13 cellular contexts compared by ENCODE assay signal in the genomic region with DNA sequence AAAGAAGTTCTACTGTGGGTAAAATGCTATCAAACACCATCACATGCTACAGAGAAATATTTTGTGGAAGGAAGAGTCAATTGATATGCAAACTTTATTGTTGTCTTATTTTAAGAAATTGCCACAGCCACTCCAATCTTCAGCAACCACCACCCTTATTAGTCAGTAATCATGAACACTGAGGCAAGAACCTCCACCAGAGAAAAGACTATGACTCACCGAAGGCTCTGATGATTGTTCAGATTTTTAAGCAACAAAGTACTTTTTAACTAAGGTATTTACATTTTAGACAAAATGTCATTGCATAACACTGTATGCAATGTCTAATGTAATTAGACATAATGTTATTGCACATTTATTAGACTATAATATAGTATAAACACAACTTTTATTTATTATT. TPM values are rescaled to one million over a fixed set of nuclear protein-coding genes. Genes with fewer than 3 reads are reported as not detected.
DNase-seq lines count a peak whose midpoint lies in the region; ATAC-seq and TF ChIP-seq lines count a peak whose summit lies in the region.
"Had no signal": no experiment of that assay in that cellular context is flagged by ENCODE, and none has a peak within 500 bp of the region (broad histone marks: within the 10 kb centered on the region; RNA-seq: fewer than 3 reads in every experiment).

No MANE protein-coding gene starts in this region.

- peak overlapping the region; percentile 9; the same call in 1 of the 2 replicates for H3K27ac ChIP-seq in VCaP
- H3K27ac ChIP-seq in smooth muscle cell (ENCODE audit: low read depth) = peak overlapping the region; percentile 58

- TF ChIP-seq CTCF in VCaP (conservative IDR thresholded peaks at IDR 0.05) = no peak
- TF ChIP-seq CTCF in fibroblast of pulmonary artery (IDR thresholded peaks at IDR 0.05; ENCODE audit: low read length, missing control alignments) = no peak
- no peak for TF ChIP-seq CTCF in smooth muscle cell (IDR thresholded peaks at IDR 0.05; ENCODE audit: borderline replicate concordance, insufficient read depth, poor library complexity, severe bottlenecking)

- no peak overlapping the region for H3K9ac ChIP-seq in smooth muscle cell (ENCODE audit: low read depth)

- H3K79me2 ChIP-seq in smooth muscle cell (ENCODE audit: low read depth) = no peaks in the 10 kb centered on the region

- no peaks in the 10 kb centered on the region for H3K36me3 ChIP-seq in smooth muscle cell (ENCODE audit: low read depth)
- H3K36me3 ChIP-seq: HAP-1 had no signal

- H3K9me3 ChIP-seq in smooth muscle cell (replicated peaks; ENCODE audit: low read depth) = peaks cover 19% of the 10 kb centered on the region

- no peak for ATAC-seq in GM18517 (IDR thresholded peaks at IDR 0.05; ENCODE audit: unreplicated experiment)

- H3F3A ChIP-seq in smooth muscle cell (ENCODE audit: low read depth) = no peaks in the 10 kb centered on the region

- WGBS in smooth muscle cell (ENCODE audit: low lambda C conversion rate) = 40% methylated on average over 1 of the region's 1 CpG

- no peaks in the 10 kb centered on the region for H4K20me1 ChIP-seq in smooth muscle cell (ENCODE audit: low read depth)

- H3K4me3 ChIP-seq in fibroblast of pulmonary artery (replicated peaks; ENCODE audit: low read depth, low read length) (no peak overlapping the region), smooth muscle cell (no peak overlapping the region)
- H3K4me3 ChIP-seq: HAP-1 had no signal

- H3K4me1 ChIP-seq in smooth muscle cell (ENCODE audit: low read depth) = no peaks in the 10 kb centered on the region
- H3K4me1 ChIP-seq: HAP-1 had no signal

- no peak overlapping the region for H3K4me2 ChIP-seq in smooth muscle cell

- no peaks in the 10 kb centered on the region for H3K27me3 ChIP-seq in smooth muscle cell (ENCODE audit: low read depth)

- DNase-seq in H4 (ENCODE audit: low spot score) (peak; percentile 21), fibroblast of pulmonary artery (ENCODE audit: low read depth) (peak; percentile 73), smooth muscle cell (lab: John Stamatoyannopoulos, UW; ENCODE audit: unreplicated experiment) (no peak), HuH-7 (ENCODE audit: low spot score) (no peak)
- DNase-seq in activated CD4-positive, alpha-beta T cell treated with anti-CD3 and anti-CD28 coated beads for 4 hours = no peak
- DNase-seq: activated CD4-positive, alpha-beta T cell treated with anti-CD3 and anti-CD28 coated beads, Interleukin-2, amount 10 ng/mL, durations not matched to agents 7 days and 5 days; amygdala; MV-4-11; NCI-H345 had no signal

- no peak overlapping the region for H2AFZ ChIP-seq in smooth muscle cell (ENCODE audit: low read depth)

RNA-seq across cellular contexts. Expression of gene MMP24, which starts 26.2 kb away (rescaled TPM):
- total RNA-seq in H4 (2014; rRNA removed; shearing (Covaris generic)) = 0.33 and 0.68 TPM in 2 replicates
- 0.09 and 0.45 TPM in 2 replicates for total RNA-seq in smooth muscle cell
- 0.03 and 0.97 TPM in 2 replicates for polyA plus RNA-seq in smooth muscle cell
- total RNA-seq: activated CD4-positive, alpha-beta T cell treated with anti-CD3 and anti-CD28 coated beads, Interleukin-2, amount 10 ng/mL, durations not matched to agents 7 days and 5 days; T-helper 2 cell treated with Interferon-gamma antibody and Interleukin-4, amounts not matched to agents 100 ng/mL and 5 ng/mL, for 36 hours had no signal

RNA-seq across cellular contexts. Expression of gene PROCR, which starts 28.4 kb away (rescaled TPM):
- 112 and 120 TPM in 2 replicates for total RNA-seq in H4 (2014; rRNA removed; shearing (Covaris generic))
- 5.4 and 8.3 TPM in 2 replicates for total RNA-seq in smooth muscle cell
- polyA plus RNA-seq in smooth muscle cell = 4.4 and 4.8 TPM in 2 replicates

RNA-seq across cellular contexts. Expression of gene EDEM2, which starts 53.1 kb away (rescaled TPM):
- total RNA-seq in H4 (2014; rRNA removed; shearing (Covaris generic)) = 38.7 and 40.1 TPM in 2 replicates
- 7.8 and 11.6 TPM in 2 replicates for total RNA-seq in smooth muscle cell
- 19.4 and 22.6 TPM in 2 replicates for polyA plus RNA-seq in smooth muscle cell

Comparison
In these comparisons a context has a peak if more than half of its experiments do, and no peak if none do; other contexts are left out.
1. DNase-seq: peak in H4 (single experiment) and fibroblast of pulmonary artery (single experiment); none in smooth muscle cell (single experiment), activated CD4-positive, alpha-beta T cell treated with anti-CD3 and anti-CD28 coated beads for 4 hours (0 of 2) and HuH-7 (single experiment).
2. RNA of gene PROCR, which starts 28.4 kb away (total RNA-seq): 112 to 120 TPM in H4; 5.4 to 8.3 TPM in smooth muscle cell; every median in the first group is over 10 times any median in the second.